Comparison of ENCODE assay signal across 10 cellular contexts in the genomic region with DNA sequence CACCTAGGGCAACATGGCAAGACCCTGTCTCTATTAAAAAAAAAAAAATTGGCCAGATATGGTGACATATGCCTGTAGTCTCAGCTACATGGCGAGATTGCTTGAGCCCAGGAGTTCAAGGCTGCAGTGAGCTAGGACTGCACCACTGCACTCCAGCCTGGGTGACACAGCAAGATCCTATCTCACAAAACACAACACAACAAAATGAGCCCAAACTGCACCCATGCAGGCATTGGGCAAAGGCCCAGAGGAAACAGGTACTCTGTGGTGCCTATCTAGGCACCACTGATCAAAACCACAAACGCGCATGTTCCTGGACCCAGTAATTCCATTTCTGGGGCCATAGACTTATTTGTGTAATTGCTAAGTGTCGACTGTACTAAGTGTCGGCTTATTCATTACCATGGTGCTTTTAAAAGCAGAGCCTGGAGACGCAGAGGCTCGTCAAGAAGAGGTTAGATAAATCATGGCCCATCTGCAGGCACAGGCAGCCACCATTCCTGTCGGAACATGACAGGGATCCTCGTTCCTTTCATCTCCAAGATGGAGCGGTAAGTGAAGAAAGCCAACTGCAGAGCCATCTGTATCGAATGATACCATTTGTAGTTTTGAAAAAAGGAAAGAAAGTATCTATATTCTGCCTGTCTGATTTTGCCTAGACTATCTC.
DNase-seq lines count a peak whose midpoint lies in the region; ATAC-seq and TF ChIP-seq lines count a peak whose summit lies in the region.
"Had no signal": no experiment of that assay in that cellular context is flagged by ENCODE, and none has a peak within 500 bp of the region (broad histone marks: within the 10 kb centered on the region; RNA-seq: fewer than 3 reads in every experiment).

No MANE protein-coding gene starts in this region.

- ATAC-seq in activated CD8-positive, alpha-beta T cell treated with anti-CD3 and anti-CD28 coated beads for 36 hours: no peak
- no peak for ATAC-seq in activated CD8-positive, alpha-beta T cell treated with anti-CD3 and anti-CD28 coated beads, Interleukin-2, amount 10 ng/mL, durations not matched to agents 7 days and 5 days
- no peak for ATAC-seq in upper lobe of left lung (ENCODE audit: low FRiP score in 2 of 2)
- no peak for ATAC-seq in GM19463 (IDR thresholded peaks at IDR 0.05; ENCODE audit: unreplicated experiment)
- ATAC-seq in HG03457 (IDR thresholded peaks at IDR 0.05; ENCODE audit: unreplicated experiment): no peak

- H3K4me1 ChIP-seq in duodenal mucosa (ENCODE audit: control insufficient read depth in 1 of 2, insufficient read depth in 2 of 2, low read length in 2 of 2): peaks cover 0 to 5% of the 10 kb centered on the region in 2 donors
- no peaks in the 10 kb centered on the region for H3K4me1 ChIP-seq in muscle layer of duodenum (ENCODE audit: control insufficient read depth in 1 of 2, insufficient read depth in 2 of 2, low read length in 2 of 2)
- H3K4me1 ChIP-seq in upper lobe of left lung: peaks cover 2 to 17% (median 9%) of the 10 kb centered on the region in 4 donors

- no peak overlapping the region for H3K9ac ChIP-seq in duodenal mucosa (ENCODE audit: low read depth in 1 of 2, low read length in 2 of 2)

- H3K9me3 Mint-ChIP-seq in activated CD8-positive, alpha-beta T cell treated with anti-CD3 and anti-CD28 coated beads for 36 hours: no peaks in the 10 kb centered on the region
- H3K9me3 Mint-ChIP-seq in activated CD8-positive, alpha-beta T cell treated with anti-CD3 and anti-CD28 coated beads, Interleukin-2, amount 10 ng/mL, durations not matched to agents 7 days and 5 days (ENCODE audit: insufficient read depth): no peaks in the 10 kb centered on the region
- H3K9me3 Mint-ChIP-seq: activated CD4-positive, alpha-beta memory T cell treated with anti-CD3 and anti-CD28 coated beads for 36 hours had no signal

- no peak for TF ChIP-seq CTCF in activated CD8-positive, alpha-beta T cell treated with anti-CD3 and anti-CD28 coated beads for 36 hours (IDR thresholded peaks at IDR 0.05)
- TF ChIP-seq CTCF in upper lobe of left lung (IDR thresholded peaks at IDR 0.05): no peak

- POLR2A ChIA-PET in activated CD8-positive, alpha-beta T cell treated with anti-CD3 and anti-CD28 coated beads for 36 hours (lab: Charles Lee): interaction anchor here (0.8 to 1.0 kb wide), 2 partner anchors 90 to 509 kb away, joined by 4 read pairs; no protein-coding TSS in a partner anchor
- POLR2A ChIA-PET in activated CD8-positive, alpha-beta T cell treated with anti-CD3 and anti-CD28 coated beads, Interleukin-2, amount 10 ng/mL, durations not matched to agents 7 days and 5 days (lab: Charles Lee): no interaction called here

- H3K27me3 Mint-ChIP-seq in activated CD8-positive, alpha-beta T cell treated with anti-CD3 and anti-CD28 coated beads for 36 hours: no peaks in the 10 kb centered on the region
- no peaks in the 10 kb centered on the region for H3K27me3 Mint-ChIP-seq in activated CD8-positive, alpha-beta T cell treated with anti-CD3 and anti-CD28 coated beads, Interleukin-2, amount 10 ng/mL, durations not matched to agents 7 days and 5 days (ENCODE audit: low read depth)
- H3K27me3 Mint-ChIP-seq: activated CD4-positive, alpha-beta memory T cell treated with anti-CD3 and anti-CD28 coated beads for 36 hours had no signal

- CTCF ChIA-PET in activated CD8-positive, alpha-beta T cell treated with anti-CD3 and anti-CD28 coated beads for 36 hours (lab: Charles Lee): no interaction called here
- CTCF ChIA-PET in activated CD8-positive, alpha-beta T cell treated with anti-CD3 and anti-CD28 coated beads, Interleukin-2, amount 10 ng/mL, durations not matched to agents 7 days and 5 days (lab: Charles Lee): no interaction called here

- peaks cover 22% of the 10 kb centered on the region for H3K4me1 Mint-ChIP-seq in activated CD8-positive, alpha-beta T cell treated with anti-CD3 and anti-CD28 coated beads for 36 hours (ENCODE audit: low read depth)
- peaks cover 28% of the 10 kb centered on the region for H3K4me1 Mint-ChIP-seq in activated CD8-positive, alpha-beta T cell treated with anti-CD3 and anti-CD28 coated beads, Interleukin-2, amount 10 ng/mL, durations not matched to agents 7 days and 5 days (ENCODE audit: low read depth)

- no peak overlapping the region for H3K4me3 ChIP-seq in duodenal mucosa (ENCODE audit: low read depth in 1 of 2, low read length in 2 of 2)
- no peak overlapping the region for H3K4me3 ChIP-seq in muscle layer of duodenum (ENCODE audit: low read depth in 1 of 2, low read length in 2 of 2)
- no peak overlapping the region for H3K4me3 ChIP-seq in upper lobe of left lung
- H3K4me3 ChIP-seq: SK-N-MC had no signal

- no peak for TF ChIP-seq POLR2A in upper lobe of left lung (IDR thresholded peaks at IDR 0.05)

- H3K9me3 ChIP-seq in duodenal mucosa (ENCODE audit: control insufficient read depth in 1 of 2, low read length in 2 of 2) (no peaks in the 10 kb centered on the region), muscle layer of duodenum (ENCODE audit: control insufficient read depth in 1 of 2, low read length in 2 of 2) (no peaks in the 10 kb centered on the region), upper lobe of left lung (no peaks in the 10 kb centered on the region)

- no peak for DNase-seq in activated CD8-positive, alpha-beta T cell treated with anti-CD3 and anti-CD28 coated beads for 36 hours
- no peak for DNase-seq in activated CD8-positive, alpha-beta T cell treated with anti-CD3 and anti-CD28 coated beads, Interleukin-2, amount 10 ng/mL, durations not matched to agents 7 days and 5 days
- DNase-seq in upper lobe of left lung: no peak
- DNase-seq in NCI-H1436 (lab: John Stamatoyannopoulos, UW): no peak
- DNase-seq: activated CD4-positive, alpha-beta memory T cell treated with anti-CD3 and anti-CD28 coated beads for 36 hours had no signal

- no peaks in the 10 kb centered on the region for H3K36me3 Mint-ChIP-seq in activated CD8-positive, alpha-beta T cell treated with anti-CD3 and anti-CD28 coated beads for 36 hours (ENCODE audit: low read depth)
- H3K36me3 Mint-ChIP-seq in activated CD8-positive, alpha-beta T cell treated with anti-CD3 and anti-CD28 coated beads, Interleukin-2, amount 10 ng/mL, durations not matched to agents 7 days and 5 days (ENCODE audit: low read depth): no peaks in the 10 kb centered on the region
- H3K36me3 Mint-ChIP-seq: activated CD4-positive, alpha-beta memory T cell treated with anti-CD3 and anti-CD28 coated beads for 36 hours had no signal

- intact Hi-C loops in activated CD8-positive, alpha-beta T cell treated with anti-CD3 and anti-CD28 coated beads for 36 hours (cut with micrococcal nuclease): no loop called here

- peak overlapping the region; percentile 46 for H3K27ac Mint-ChIP-seq in activated CD8-positive, alpha-beta T cell treated with anti-CD3 and anti-CD28 coated beads for 36 hours
- no peak overlapping the region for H3K27ac Mint-ChIP-seq in activated CD8-positive, alpha-beta T cell treated with anti-CD3 and anti-CD28 coated beads, Interleukin-2, amount 10 ng/mL, durations not matched to agents 7 days and 5 days
- H3K27ac Mint-ChIP-seq: activated CD4-positive, alpha-beta memory T cell treated with anti-CD3 and anti-CD28 coated beads for 36 hours had no signal

- no peaks in the 10 kb centered on the region for H3K27me3 ChIP-seq in duodenal mucosa (ENCODE audit: control insufficient read depth in 1 of 2, insufficient read depth in 2 of 2, low read length in 2 of 2)
- no peaks in the 10 kb centered on the region for H3K27me3 ChIP-seq in muscle layer of duodenum (ENCODE audit: low read depth, low read length)
- no peaks in the 10 kb centered on the region for H3K27me3 ChIP-seq in upper lobe of left lung

- no peak for TF ChIP-seq EP300 in upper lobe of left lung (IDR thresholded peaks at IDR 0.05)

- 86 to 92% methylated on average over 11 of the region's 11 CpGs for WGBS in upper lobe of left lung, 2 donors

- H3K27ac ChIP-seq in duodenal mucosa (ENCODE audit: low read depth, low read length) (peak overlapping the region; percentile 65), muscle layer of duodenum (ENCODE audit: low read length) (peak overlapping the region; percentile 64), upper lobe of left lung (peak overlapping the region; percentile 35 to 72 (median 42))
- H3K27ac ChIP-seq: SK-N-MC had no signal

- no peak overlapping the region for H3K4me3 Mint-ChIP-seq in activated CD8-positive, alpha-beta T cell treated with anti-CD3 and anti-CD28 coated beads for 36 hours
- no peak overlapping the region for H3K4me3 Mint-ChIP-seq in activated CD8-positive, alpha-beta T cell treated with anti-CD3 and anti-CD28 coated beads, Interleukin-2, amount 10 ng/mL, durations not matched to agents 7 days and 5 days
- H3K4me3 Mint-ChIP-seq: activated CD4-positive, alpha-beta memory T cell treated with anti-CD3 and anti-CD28 coated beads for 36 hours had no signal

- H3K36me3 ChIP-seq in duodenal mucosa (ENCODE audit: control insufficient read depth in 1 of 2, insufficient read depth in 2 of 2, low read length in 2 of 2) (no peaks in the 10 kb centered on the region), muscle layer of duodenum (ENCODE audit: control insufficient read depth in 1 of 2, insufficient read depth in 2 of 2, low read length in 2 of 2) (no peaks in the 10 kb centered on the region), upper lobe of left lung (no peaks in the 10 kb centered on the region)
